19 cellular contexts compared by ENCODE assay signal in genomic region chr6:158460602-158461092, GRCh38.
DNase-seq lines count a peak whose midpoint lies in the region; ATAC-seq and TF ChIP-seq lines count a peak whose summit lies in the region.
"Had no signal": no experiment of that assay in that cellular context is flagged by ENCODE, and none has a peak within 500 bp of the region (broad histone marks: within the 10 kb centered on the region; RNA-seq: fewer than 3 reads in every experiment).

No MANE protein-coding gene starts in this region.

- H3K4me3 Mint-ChIP-seq in T-helper 17 cell, result no peak overlapping the region
- H3K4me3 Mint-ChIP-seq: effector memory CD8-positive, alpha-beta T cell; stimulated activated memory B cell treated with anti-CD40 and anti-IgM and Interleukin-4, amounts not matched to agents 10 μg/mL and 1 μg/mL and 100 μg/mL, for 72 hours had no signal

- H3K27me3 ChIP-seq in mammary epithelial cell (ENCODE audit: insufficient read depth, low read length) (no peaks in the 10 kb centered on the region), thyroid gland (no peaks in the 10 kb centered on the region), colonic mucosa (no peaks in the 10 kb centered on the region)
- H3K27me3 ChIP-seq: BLaER1 treated with 17β-estradiol and CSF1 and Interleukin-3, amounts not matched to agents 10 nM and 100 nM had no signal

- dilution Hi-C loops in mammary epithelial cell (cut with HindIII; ENCODE audit: low sequenced_read_pairs), result no loop called here

- WGBS in mammary epithelial cell (ENCODE audit: low coverage, missing lambda C conversion rate), result 100% methylated on average over 1 of the region's 1 CpG
- 77 to 85% methylated on average over 1 of the region's 1 CpG for whole genome bisulfite sequencing in thyroid gland, 2 donors

- H3K36me3 Mint-ChIP-seq in T-helper 17 cell (ENCODE audit: low read depth), result peaks cover 12% of the 10 kb centered on the region

- TF ChIP-seq POLR2A in thyroid gland (IDR thresholded peaks at IDR 0.05), result no peak

- no peak overlapping the region for H2AFZ ChIP-seq in mammary epithelial cell (ENCODE audit: low read depth, low read length)
- H2AFZ ChIP-seq: parathyroid adenoma had no signal

- CTCF ChIA-PET in mammary epithelial cell (lab: Charles Lee; ENCODE audit: low non-redundant PET), result no interaction called here

- in situ Hi-C loops in mammary epithelial cell (cut with MboI; ENCODE audit: low sequenced_read_pairs in 2 of 2), result no loop called here

- H3K27ac Mint-ChIP-seq in T-helper 17 cell, result no peak overlapping the region
- H3K27ac Mint-ChIP-seq: effector memory CD8-positive, alpha-beta T cell; stimulated activated memory B cell treated with anti-CD40 and anti-IgM and Interleukin-4, amounts not matched to agents 10 μg/mL and 1 μg/mL and 100 μg/mL, for 72 hours had no signal

- H3K4me2 ChIP-seq in mammary epithelial cell (ENCODE audit: insufficient read depth, low read depth, low read length), result no peak overlapping the region
- H3K4me2 ChIP-seq: BLaER1 treated with 17β-estradiol and CSF1 and Interleukin-3, amounts not matched to agents 10 nM and 100 nM had no signal

- H3K27ac ChIP-seq in mammary epithelial cell (ENCODE audit: insufficient read depth, low read depth, low read length), result no peak overlapping the region
- no peak overlapping the region for H3K27ac ChIP-seq in thyroid gland
- H3K27ac ChIP-seq in colonic mucosa, result no peak overlapping the region
- H3K27ac ChIP-seq: BLaER1 treated with 17β-estradiol and CSF1 and Interleukin-3, amounts not matched to agents 10 nM and 100 nM; lower lobe of right lung; parathyroid adenoma; VCaP had no signal

- H3K27me3 Mint-ChIP-seq in T-helper 17 cell, result no peaks in the 10 kb centered on the region
- H3K27me3 Mint-ChIP-seq: effector memory CD8-positive, alpha-beta T cell; stimulated activated memory B cell treated with anti-CD40 and anti-IgM and Interleukin-4, amounts not matched to agents 10 μg/mL and 1 μg/mL and 100 μg/mL, for 72 hours had no signal

- H3K9ac ChIP-seq in mammary epithelial cell (ENCODE audit: insufficient read depth, low read length), result no peak overlapping the region
- no peak overlapping the region for H3K9ac ChIP-seq in colonic mucosa (ENCODE audit: low read depth in 2 of 2, low read length in 2 of 2)
- H3K9ac ChIP-seq: BLaER1 treated with 17β-estradiol and CSF1 and Interleukin-3, amounts not matched to agents 10 nM and 100 nM; parathyroid adenoma had no signal

- TF ChIP-seq CTCF in mammary epithelial cell (conservative IDR thresholded peaks at IDR 0.05 in 1 of 2, IDR thresholded peaks at IDR 0.05 in 1 of 2; ENCODE audit: extremely low read depth in 1 of 2, insufficient read depth in 1 of 2, low read depth in 1 of 2, low read length in 2 of 2) (no peak), thyroid gland (IDR thresholded peaks at IDR 0.05) (no peak), colonic mucosa (IDR thresholded peaks at IDR 0.05) (no peak)

- DNase-seq in AG20443 (ENCODE audit: low spot score) (peak; percentile 56), LoVo (ENCODE audit: low spot score) (peak; percentile 23), mammary epithelial cell (peak; percentile 71), lung microvascular endothelial cell (ENCODE audit: low read depth in 2 of 2) (peak; percentile 72 to 90), thyroid gland (no peak), colonic mucosa (no peak), T-helper 17 cell (no peak)
- DNase-seq: effector memory CD8-positive, alpha-beta T cell; GF-D8; hypothalamus; lower lobe of right lung; NCI-H1417 treated with DMSO at 0.1 percent for 48 hours; NCI-H748 treated with DMSO at 0.1 percent for 48 hours had no signal

- H3K36me3 ChIP-seq in mammary epithelial cell (ENCODE audit: insufficient read depth, low read length), result peaks cover 2% of the 10 kb centered on the region
- H3K36me3 ChIP-seq in thyroid gland, result no peaks in the 10 kb centered on the region
- no peaks in the 10 kb centered on the region for H3K36me3 ChIP-seq in colonic mucosa

- peaks cover 3% of the 10 kb centered on the region for H3K4me1 Mint-ChIP-seq in T-helper 17 cell
- H3K4me1 Mint-ChIP-seq: stimulated activated memory B cell treated with anti-CD40 and anti-IgM and Interleukin-4, amounts not matched to agents 10 μg/mL and 1 μg/mL and 100 μg/mL, for 72 hours had no signal

- no peaks in the 10 kb centered on the region for H4K20me1 ChIP-seq in mammary epithelial cell (ENCODE audit: insufficient read depth, low read length)
- H4K20me1 ChIP-seq: BLaER1 treated with 17β-estradiol and CSF1 and Interleukin-3, amounts not matched to agents 10 nM and 100 nM had no signal

- H3K4me1 ChIP-seq in mammary epithelial cell (ENCODE audit: insufficient read depth, low read length) (no peaks in the 10 kb centered on the region), thyroid gland (no peaks in the 10 kb centered on the region), colonic mucosa (no peaks in the 10 kb centered on the region)
- H3K4me1 ChIP-seq: lower lobe of right lung, parathyroid adenoma had no signal

- intact Hi-C loops in mammary epithelial cell (cut with micrococcal nuclease) (no loop called here), thyroid gland (cut with DNase I) (no loop called here), colonic mucosa (cut with DNase I) (no loop called here)

- no peaks in the 10 kb centered on the region for H3K79me2 ChIP-seq in mammary epithelial cell (ENCODE audit: insufficient read depth, low read length)
- H3K79me2 ChIP-seq: parathyroid adenoma had no signal

- no peak for ATAC-seq in T-helper 17 cell
- no peak for ATAC-seq in HG03565 (IDR thresholded peaks at IDR 0.05; ENCODE audit: unreplicated experiment)
- ATAC-seq: effector memory CD8-positive, alpha-beta T cell; lower lobe of right lung; Right ventricle myocardium inferior; stimulated activated memory B cell treated with anti-CD40 and anti-IgM and Interleukin-4, amounts not matched to agents 10 μg/mL and 1 μg/mL and 100 μg/mL, for 72 hours had no signal

- no peak overlapping the region for H3K4me3 ChIP-seq in mammary epithelial cell (replicated peaks in 1 of 3; ENCODE audit: insufficient read depth in 1 of 3, low read depth in 2 of 3, low read length in 3 of 3)
- H3K4me3 ChIP-seq in thyroid gland (replicated peaks in 1 of 3), result no peak overlapping the region
- no peak overlapping the region for H3K4me3 ChIP-seq in colonic mucosa
- H3K4me3 ChIP-seq: BLaER1 treated with 17β-estradiol and CSF1 and Interleukin-3, amounts not matched to agents 10 nM and 100 nM; lower lobe of right lung had no signal

- H3K9me3 ChIP-seq in mammary epithelial cell (replicated peaks; ENCODE audit: insufficient read depth, low read length) (no peaks in the 10 kb centered on the region), thyroid gland (no peaks in the 10 kb centered on the region), colonic mucosa (no peaks in the 10 kb centered on the region), T-helper 17 cell (ENCODE audit: control insufficient read depth, low read length, poor library complexity, severe bottlenecking) (no peaks in the 10 kb centered on the region)
- H3K9me3 ChIP-seq: lower lobe of right lung had no signal

- BruUV-seq in mammary epithelial cell (replicated peaks; lab: Mats Ljungman, UMichigan), result no TSS peak

Comparison
In these comparisons a context has a peak if more than half of its experiments do, and no peak if none do; other contexts are left out.
1. DNase-seq: peak in AG20443 (single experiment), LoVo (single experiment), mammary epithelial cell (single experiment) and lung microvascular endothelial cell (2 of 2); none in thyroid gland (0 of 2), colonic mucosa (single experiment) and T-helper 17 cell (0 of 3).